In the genomic region with DNA sequence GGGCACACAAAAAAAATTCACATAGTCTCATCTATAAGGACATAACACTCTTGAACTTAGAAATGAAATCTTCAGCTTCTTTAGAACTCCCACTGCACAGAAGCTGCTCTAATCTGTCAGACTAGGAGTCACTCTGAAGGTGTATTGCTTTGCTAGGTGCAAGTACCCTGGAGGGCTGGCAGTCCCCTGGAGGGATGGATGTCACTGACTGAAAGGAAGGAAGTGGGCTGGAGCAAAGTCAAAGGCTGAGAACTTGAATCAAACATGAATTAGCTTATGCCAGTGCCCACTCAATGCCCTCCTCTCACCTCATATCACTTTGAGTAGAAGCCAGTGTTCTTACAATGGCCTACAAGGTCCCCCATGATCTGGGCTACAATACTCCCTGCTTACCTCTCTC, we compare ENCODE assay signal across 23 cellular contexts.
"Had no signal": no experiment of that assay in that cellular context is flagged by ENCODE, and none has a peak within 500 bp of the region (broad histone marks: within the 10 kb centered on the region; RNA-seq: fewer than 3 reads in every experiment).

No MANE protein-coding gene starts in this region.

- H3K4me3 ChIP-seq: gastroesophageal sphincter, hepatocyte, pancreas, suprapubic skin, thyroid gland, vagina had no signal

- H3K36me3 ChIP-seq: gastroesophageal sphincter, pancreas, suprapubic skin, thyroid gland, vagina had no signal

- H3K4me3 Mint-ChIP-seq: naive thymus-derived CD4-positive, alpha-beta T cell; neural crest cell; stimulated activated effector memory CD8-positive, alpha-beta T cell treated with anti-CD3 and anti-CD28 coated beads, Interleukin-12 subunit alpha, Interleukin-12 subunit beta, amount 100 ng/mL, for 72 hours; type B pancreatic cell had no signal

- H3K4me1 Mint-ChIP-seq: neural crest cell; stimulated activated effector memory CD8-positive, alpha-beta T cell treated with anti-CD3 and anti-CD28 coated beads, Interleukin-12 subunit alpha, Interleukin-12 subunit beta, amount 100 ng/mL, for 72 hours had no signal

- H3K27ac ChIP-seq: gastroesophageal sphincter, hepatocyte, pancreas, suprapubic skin, thyroid gland, vagina had no signal

- H3K4me1 ChIP-seq: gastroesophageal sphincter, pancreas, suprapubic skin, thyroid gland, vagina had no signal

- H3K27me3 ChIP-seq: gastroesophageal sphincter, hepatocyte, pancreas, suprapubic skin, thyroid gland, vagina had no signal

- ATAC-seq: esophagus mucosa; gastroesophageal sphincter; left colon; naive thymus-derived CD4-positive, alpha-beta T cell; pancreas; stimulated activated effector memory CD8-positive, alpha-beta T cell treated with anti-CD3 and anti-CD28 coated beads, Interleukin-12 subunit alpha, Interleukin-12 subunit beta, amount 100 ng/mL, for 72 hours; stimulated activated naive CD8-positive, alpha-beta T cell treated with anti-CD3 and anti-CD28 coated beads, Interleukin-15, Interleukin-2, amounts not matched to agents 100 U/mL and 50 U/mL, for 24 hours had no signal

- H3K9me3 Mint-ChIP-seq: naive thymus-derived CD4-positive, alpha-beta T cell; stimulated activated effector memory CD8-positive, alpha-beta T cell treated with anti-CD3 and anti-CD28 coated beads, Interleukin-12 subunit alpha, Interleukin-12 subunit beta, amount 100 ng/mL, for 72 hours; type B pancreatic cell had no signal

- H3K27ac Mint-ChIP-seq: naive thymus-derived CD4-positive, alpha-beta T cell; progenitor cell of endocrine pancreas; stimulated activated effector memory CD8-positive, alpha-beta T cell treated with anti-CD3 and anti-CD28 coated beads, Interleukin-12 subunit alpha, Interleukin-12 subunit beta, amount 100 ng/mL, for 72 hours; type B pancreatic cell had no signal

- H3K9me3 ChIP-seq: gastroesophageal sphincter, pancreas, suprapubic skin, thyroid gland, vagina had no signal

- FAIRE-seq: endometrium, pancreas, small intestine had no signal

- H3K36me3 Mint-ChIP-seq: naive thymus-derived CD4-positive, alpha-beta T cell; stimulated activated effector memory CD8-positive, alpha-beta T cell treated with anti-CD3 and anti-CD28 coated beads, Interleukin-12 subunit alpha, Interleukin-12 subunit beta, amount 100 ng/mL, for 72 hours; type B pancreatic cell had no signal

- DNase-seq: effector memory CD4-positive, alpha-beta T cell; left colon; left ventricle myocardium superior; mammary epithelial cell; naive thymus-derived CD4-positive, alpha-beta T cell; occipital lobe; pancreas; right cardiac atrium; small intestine; stimulated activated CD4-positive, alpha-beta T cell treated with anti-CD3 and anti-CD28 coated beads, Interleukin-4, amount 100 ng/mL, for 1 hour; stimulated activated CD8-positive, alpha-beta memory T cell treated with anti-CD3 and anti-CD28 coated beads, Interleukin-4, amount 100 ng/mL, for 48 hours; stimulated activated naive CD8-positive, alpha-beta T cell treated with anti-CD3 and anti-CD28 coated beads, Interleukin-15, Interleukin-2, amounts not matched to agents 100 U/mL and 50 U/mL, for 24 hours; thyroid gland had no signal
